In genomic region chr2:393711-394696, GRCh38 we compare ENCODE assay signal across 8 cellular contexts.
DNase-seq lines count a peak whose midpoint lies in the region; ATAC-seq and TF ChIP-seq lines count a peak whose summit lies in the region.

No MANE protein-coding gene starts in this region.

- intact Hi-C loops in head of caudate nucleus (cut with DNase I) (no loop called here), lower leg skin (cut with DNase I; ENCODE audit: low total_unique reads) (no loop called here)

- ATAC-seq in GM21717 (IDR thresholded peaks at IDR 0.05; ENCODE audit: unreplicated experiment) = no peak

- WGBS in lower leg skin, 2 donors = 57 to 58% methylated on average over 37 of the region's 37 CpGs

- H3K4me3 ChIP-seq in lower leg skin (ENCODE audit: low read depth, poor library complexity, severe bottlenecking) = no peak overlapping the region

- TF ChIP-seq CTCF in lower leg skin (IDR thresholded peaks at IDR 0.05) = no peak

- DNase-seq in SKM-1 treated with dmso at 0.1 percent for 144 hours (lab: John Stamatoyannopoulos, UW; ENCODE audit: unreplicated experiment) (peak; percentile 1), SKM-1 (lab: John Stamatoyannopoulos, UW; ENCODE audit: unreplicated experiment) (no peak), NCI-H2196 treated with DMSO at 0.1 percent for 48 hours (lab: John Stamatoyannopoulos, UW; ENCODE audit: unreplicated experiment) (peak; percentile 6), head of caudate nucleus (peak in 38 of 42 donors; percentile 21 to 84 (median 62)), lower leg skin (ENCODE audit: low spot score in 2 of 2) (no peak)
- peak; percentile 72 for DNase-seq in activated CD8-positive, alpha-beta memory T cell treated with anti-CD3 and anti-CD28 coated beads, Interleukin-2, amount 50 U/mL, for 48 hours
- DNase-seq in stimulated activated CD4-positive, alpha-beta T cell treated with anti-CD3 and anti-CD28 coated beads, TNF-alpha, amount 100 ng/mL, for 4 hours (ENCODE audit: low read depth in 3 of 3) = peak; percentile 26 to 32 (median 26)

- no peak for TF ChIP-seq POLR2A in lower leg skin (IDR thresholded peaks at IDR 0.05)

Comparison
In these comparisons a context has a peak if more than half of its experiments do, and no peak if none do; other contexts are left out.
1. DNase-seq: peak in SKM-1 treated with dmso at 0.1 percent for 144 hours (single experiment), NCI-H2196 treated with DMSO at 0.1 percent for 48 hours (single experiment), activated CD8-positive, alpha-beta memory T cell treated with anti-CD3 and anti-CD28 coated beads, Interleukin-2, amount 50 U/mL, for 48 hours (single experiment), head of caudate nucleus (38 of 42) and stimulated activated CD4-positive, alpha-beta T cell treated with anti-CD3 and anti-CD28 coated beads, TNF-alpha, amount 100 ng/mL, for 4 hours (3 of 3); none in SKM-1 (single experiment) and lower leg skin (0 of 2).